ENCODE assay signal across 8 cellular contexts in the genomic region with DNA sequence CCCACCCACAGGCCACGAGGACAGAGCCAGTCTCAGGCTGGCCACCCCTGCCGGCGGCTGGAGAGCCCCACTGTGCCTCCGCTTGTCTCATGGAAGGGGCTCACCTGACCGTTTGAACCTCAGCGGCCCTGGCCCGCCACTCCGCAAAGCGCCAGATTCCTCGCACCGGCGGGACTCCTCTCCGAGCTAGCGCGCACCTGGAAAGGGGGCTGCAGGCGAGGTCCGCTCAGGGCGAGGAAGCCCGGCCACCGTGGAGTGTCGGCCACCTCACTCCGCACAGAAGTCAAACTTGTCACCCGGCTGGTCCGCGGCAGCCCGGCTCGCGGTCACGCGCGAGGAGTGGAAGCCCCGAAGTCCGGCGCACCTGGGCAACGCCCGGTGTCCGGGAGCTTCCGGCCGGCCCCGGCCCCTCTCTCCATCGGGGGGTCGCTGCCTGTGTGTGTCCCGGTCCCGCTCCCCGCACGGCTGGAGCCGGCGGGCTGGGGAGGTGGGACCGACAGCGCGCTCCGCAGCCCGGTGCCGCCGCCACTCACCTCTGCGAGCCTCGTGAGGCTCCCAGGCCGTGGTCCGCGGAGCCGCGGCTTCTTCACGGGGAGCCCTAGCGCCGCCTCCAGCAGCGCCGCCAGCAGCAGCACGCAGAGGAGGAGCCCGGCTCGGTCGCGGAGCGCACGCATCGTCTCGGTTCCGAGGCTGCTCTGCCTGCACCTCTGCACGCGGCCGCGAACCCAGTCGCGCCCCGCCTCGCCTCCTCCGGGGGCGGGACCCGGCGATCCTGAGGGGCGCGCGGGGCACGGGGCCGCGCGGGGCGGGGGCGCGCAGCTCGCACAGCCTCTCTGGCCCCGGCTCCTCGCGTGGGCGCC. TPM values are rescaled to one million over a fixed set of nuclear protein-coding genes. Genes with fewer than 3 reads are reported as not detected.
DNase-seq lines count a peak whose midpoint lies in the region; ATAC-seq and TF ChIP-seq lines count a peak whose summit lies in the region.

ISM2 (minus strand) TSS at position 697 of the 860 bp plus-strand sequence; CDS start at position 674, 23 bp downstream.

- H3K36me3 ChIP-seq in neuronal stem cell (replicated peaks in 1 of 2; ENCODE audit: control insufficient read depth in 2 of 2, insufficient read depth in 2 of 2, low read length in 2 of 2) = no peaks in the 10 kb centered on the region
- H3K36me3 ChIP-seq in upper lobe of left lung = no peaks in the 10 kb centered on the region

- no peak for TF ChIP-seq EP300 in upper lobe of left lung (IDR thresholded peaks at IDR 0.05)

- H2BK5ac ChIP-seq in neuronal stem cell (ENCODE audit: low read length) = no peak within 1 kb of the TSS

- H3K9me3 Mint-ChIP-seq in activated T-cell treated with anti-CD3 and anti-CD28 coated beads, Interleukin-2, amount 50 U/mL, for 4 hours = peaks cover 5% of the 10 kb centered on the region

- H3K9me3 ChIP-seq in neuronal stem cell (replicated peaks in 1 of 2; ENCODE audit: control insufficient read depth in 2 of 2, insufficient read depth in 1 of 2, low read depth in 1 of 2, low read length in 2 of 2) = no peaks in the 10 kb centered on the region
- H3K9me3 ChIP-seq in upper lobe of left lung = no peaks in the 10 kb centered on the region

- no peak within 1 kb of the TSS for H4K91ac ChIP-seq in neuronal stem cell (ENCODE audit: low read depth, low read length, poor library complexity)

- no peak for TF ChIP-seq POLR2A in upper lobe of left lung (IDR thresholded peaks at IDR 0.05)

- H3K27me3 Mint-ChIP-seq in activated T-cell treated with anti-CD3 and anti-CD28 coated beads, Interleukin-2, amount 50 U/mL, for 4 hours (ENCODE audit: low read depth) = peaks cover 34% of the 10 kb centered on the region

- H2AFZ ChIP-seq in neuronal stem cell (ENCODE audit: low read length) = peak within 1 kb of the TSS; percentile 92

- H3K4me2 ChIP-seq in neuronal stem cell (ENCODE audit: insufficient read depth, low read length, poor library complexity, severe bottlenecking) = peak within 1 kb of the TSS; percentile 99

- H3K14ac ChIP-seq in neuronal stem cell (ENCODE audit: low read length) = no peak within 1 kb of the TSS

- peaks cover 11% of the 10 kb centered on the region for H3K4me1 Mint-ChIP-seq in activated T-cell treated with anti-CD3 and anti-CD28 coated beads, Interleukin-2, amount 50 U/mL, for 4 hours (ENCODE audit: low read depth)

- peak within 1 kb of the TSS; percentile 75 for H2BK12ac ChIP-seq in neuronal stem cell (ENCODE audit: low read length)

- DNase-seq in GM12865 (ENCODE audit: low read depth) (peak; percentile 60), NCI-H2171 treated with DMSO at 0.1 percent for 48 hours (lab: John Stamatoyannopoulos, UW) (peak; percentile 33), foreskin fibroblast (peak; percentile 41 to 75), neuronal stem cell (ENCODE audit: low spot score) (peak; percentile 44), upper lobe of left lung (peak; percentile 20 to 90), occipital lobe (lab: John Stamatoyannopoulos, UW) (no peak)
- DNase-seq in activated T-cell treated with anti-CD3 and anti-CD28 coated beads, Interleukin-2, amount 50 U/mL, for 4 hours = peak; percentile 18

- H4K8ac ChIP-seq in neuronal stem cell (ENCODE audit: low read depth, low read length) = no peak within 1 kb of the TSS

- H3K27ac ChIP-seq in neuronal stem cell (replicated peaks; ENCODE audit: low read length) (no peak within 1 kb of the TSS), upper lobe of left lung (no peak within 1 kb of the TSS)

- peak within 1 kb of the TSS; percentile 100 for H2BK15ac ChIP-seq in neuronal stem cell (ENCODE audit: low read length)

- peak within 1 kb of the TSS; percentile 61 for H2BK120ac ChIP-seq in neuronal stem cell (ENCODE audit: low read depth, low read length)

- H2AK5ac ChIP-seq in neuronal stem cell (ENCODE audit: low read depth, low read length) = no peak within 1 kb of the TSS

- H3K4ac ChIP-seq in neuronal stem cell (ENCODE audit: low read length) = no peak within 1 kb of the TSS

- H3K4me3 Mint-ChIP-seq in activated T-cell treated with anti-CD3 and anti-CD28 coated beads, Interleukin-2, amount 50 U/mL, for 4 hours = peak within 1 kb of the TSS; percentile 64

- H3K18ac ChIP-seq in neuronal stem cell (ENCODE audit: low read length) = peak within 1 kb of the TSS; percentile 94

- H3K27me3 ChIP-seq in neuronal stem cell (ENCODE audit: control insufficient read depth in 3 of 3, insufficient read depth in 3 of 3, low read depth in 1 of 3, low read length in 3 of 3) (peaks cover 21 to 45% (median 34%) of the 10 kb centered on the region in 3 experiments), upper lobe of left lung (peaks cover 0 to 23% (median 17%) of the 10 kb centered on the region in 4 donors)

- peak within 1 kb of the TSS; percentile 75 for H3K23ac ChIP-seq in neuronal stem cell (ENCODE audit: low read depth, low read length, poor library complexity)

- peak within 1 kb of the TSS; percentile 84 for H3K9ac ChIP-seq in neuronal stem cell (ENCODE audit: low read depth, low read length, poor library complexity)

- ATAC-seq in HG02571 (IDR thresholded peaks at IDR 0.05; ENCODE audit: unreplicated experiment) (peak; percentile 66), upper lobe of left lung (ENCODE audit: low FRiP score in 2 of 2) (peak; percentile 31 to 70)
- peak; percentile 94 for ATAC-seq in activated T-cell treated with anti-CD3 and anti-CD28 coated beads, Interleukin-2, amount 50 U/mL, for 4 hours

- H3K4me3 ChIP-seq in GM12865 (ENCODE audit: low read depth, low read length) (peak within 1 kb of the TSS; percentile 50), foreskin fibroblast (ENCODE audit: low read depth in 1 of 2, low read length in 2 of 2) (peak within 1 kb of the TSS; percentile 39 to 45), neuronal stem cell (ENCODE audit: low read length in 2 of 2) (peak within 1 kb of the TSS; percentile 51 to 84), upper lobe of left lung (peak within 1 kb of the TSS; percentile 10 to 63 (median 56))

- H3K4me1 ChIP-seq in neuronal stem cell (ENCODE audit: control insufficient read depth in 2 of 2, insufficient read depth in 1 of 2, low read depth in 1 of 2, low read length in 2 of 2) (peaks cover 2% of the 10 kb centered on the region in 2 donors), upper lobe of left lung (peaks cover 12 to 20% (median 15%) of the 10 kb centered on the region in 4 donors)

- no peaks in the 10 kb centered on the region for H3K79me1 ChIP-seq in neuronal stem cell (ENCODE audit: low read depth, low read length)

- H3K36me3 Mint-ChIP-seq in activated T-cell treated with anti-CD3 and anti-CD28 coated beads, Interleukin-2, amount 50 U/mL, for 4 hours (ENCODE audit: insufficient read depth) = peaks cover 4% of the 10 kb centered on the region

- TF ChIP-seq CTCF in GM12865 (IDR thresholded peaks at IDR 0.05; ENCODE audit: insufficient read depth, low read depth, low read length, missing control alignments) (no peak), foreskin fibroblast (IDR thresholded peaks at IDR 0.05; ENCODE audit: low read depth, low read length) (no peak), upper lobe of left lung (IDR thresholded peaks at IDR 0.05) (no peak)

- no CpG with 5 or more reads among the region's 104 CpGs for WGBS in neuronal stem cell (ENCODE audit: extremely low coverage in 2 of 2, insufficient read length in 2 of 2, insufficient replicate concordance in 1 of 2), 2 donors
- 7 to 13% methylated on average over 12 to 45 of the region's 104 CpGs for WGBS in upper lobe of left lung, 2 donors

RNA-seq across cellular contexts. Expression of gene ISM2, which starts in this region (rescaled TPM):
- not detected for total RNA-seq in activated T-cell treated with anti-CD3 and anti-CD28 coated beads, Interleukin-2, amount 50 U/mL, for 4 hours
- 0.26 TPM for polyA plus RNA-seq in neuronal stem cell (2013, experiment 1 of 2)
- 0.12 TPM for polyA plus RNA-seq in neuronal stem cell (2013, experiment 2 of 2)
- total RNA-seq in upper lobe of left lung = not detected
- 0.78 TPM for total RNA-seq in occipital lobe

Comparison
In these comparisons a context has a peak if more than half of its experiments do, and no peak if none do; other contexts are left out.
1. Peak in DNase-seq and ATAC-seq in activated T-cell treated with anti-CD3 and anti-CD28 coated beads, Interleukin-2, amount 50 U/mL, for 4 hours; RNA of the gene not detected or under 1 TPM.
2. Peak in DNase-seq, ATAC-seq and H3K4me3 ChIP-seq in upper lobe of left lung; RNA of the gene not detected or under 1 TPM.